In the genomic region with DNA sequence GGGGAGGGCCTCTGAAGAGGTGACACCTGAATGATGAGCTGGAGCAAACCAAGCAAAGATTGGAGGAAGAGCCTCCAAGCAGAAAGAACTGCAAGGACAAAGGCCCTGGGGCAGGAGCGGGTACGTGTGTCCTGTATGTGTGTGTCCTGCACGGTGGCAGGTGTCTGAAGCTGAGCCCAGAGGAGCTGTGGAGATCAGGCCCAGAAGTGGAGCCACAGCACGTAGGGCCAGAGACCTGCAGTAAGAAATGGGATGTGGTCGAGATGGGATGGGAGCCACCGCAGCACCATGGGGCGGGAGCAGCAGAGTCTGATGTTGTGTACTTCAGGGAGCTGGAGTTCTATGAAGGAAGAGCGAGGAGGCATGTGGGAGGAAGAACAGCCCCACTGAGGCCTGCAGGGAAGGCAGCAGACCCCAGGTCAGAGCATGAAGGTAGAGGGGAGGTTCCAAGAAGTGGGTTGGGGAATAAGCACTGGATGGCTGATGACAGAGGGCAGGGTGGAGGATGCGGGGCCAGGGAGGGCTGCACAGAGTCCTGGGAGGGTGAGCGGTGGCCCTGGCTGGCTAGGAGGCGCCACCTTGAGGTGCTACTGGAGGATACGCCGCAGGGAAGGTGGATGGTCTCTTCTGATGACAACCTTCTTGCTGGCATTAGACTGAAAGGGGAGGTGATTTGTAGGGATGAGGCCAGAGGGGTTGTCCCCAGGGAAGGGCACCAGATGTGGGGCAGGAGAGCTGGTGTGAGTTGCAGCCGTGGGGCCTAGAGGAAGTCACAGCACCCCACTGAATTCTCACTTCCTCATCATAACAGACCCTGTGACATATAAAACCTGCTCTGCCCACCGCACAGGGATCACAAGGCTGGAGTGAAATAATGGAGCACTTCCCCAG, we compare ENCODE assay signal across 8 cellular contexts. TPM values are rescaled to one million over a fixed set of nuclear protein-coding genes. Genes with fewer than 3 reads are reported as not detected.
A peak's percentile ranks its signal among the peaks of the same experiment; 100 is the strongest.
DNase-seq lines count a peak whose midpoint lies in the region; ATAC-seq and TF ChIP-seq lines count a peak whose summit lies in the region.

No MANE protein-coding gene starts in this region.

- peak; percentile 61 for ATAC-seq in HG02885 (IDR thresholded peaks at IDR 0.05; ENCODE audit: poor library complexity, unreplicated experiment)

- no peaks in the 10 kb centered on the region for H3K27me3 Mint-ChIP-seq in activated T-cell treated with anti-CD3 and anti-CD28 coated beads, Interleukin-2, amount 50 U/mL, for 24 hours

- peaks cover 24% of the 10 kb centered on the region for H3K4me1 Mint-ChIP-seq in activated T-cell treated with anti-CD3 and anti-CD28 coated beads, Interleukin-2, amount 50 U/mL, for 24 hours (ENCODE audit: low read depth)

- H3K36me3 Mint-ChIP-seq in activated T-cell treated with anti-CD3 and anti-CD28 coated beads, Interleukin-2, amount 50 U/mL, for 24 hours (ENCODE audit: low read depth): peaks cover 20% of the 10 kb centered on the region

- no peaks in the 10 kb centered on the region for H3K9me3 Mint-ChIP-seq in activated T-cell treated with anti-CD3 and anti-CD28 coated beads, Interleukin-2, amount 50 U/mL, for 24 hours

- TF ChIP-seq CTCF in AG09309 (IDR thresholded peaks at IDR 0.05; ENCODE audit: control insufficient read depth, insufficient read depth, low read depth, low read length, missing control alignments): peak; percentile 83
- peak; percentile 50 for TF ChIP-seq CTCF in GM13976 (IDR thresholded peaks at IDR 0.05; ENCODE audit: borderline replicate concordance, control extremely low read depth, extremely low read depth, insufficient read depth, missing control alignments)
- TF ChIP-seq CTCF in fibroblast of villous mesenchyme (IDR thresholded peaks at IDR 0.05; ENCODE audit: insufficient read depth, low read depth, low read length): peak; percentile 78

- in situ Hi-C loops in GM13976 (cut with MboI; ENCODE audit: low sequenced_read_pairs, unreplicated experiment): loop anchor here (5.0 kb wide), 1 partner anchor 84 kb away; a partner anchor contains a TSS

- no peak overlapping the region for H3K4me3 Mint-ChIP-seq in activated T-cell treated with anti-CD3 and anti-CD28 coated beads, Interleukin-2, amount 50 U/mL, for 24 hours

- H3K4me3 ChIP-seq in AG09309 (ENCODE audit: control insufficient read depth, low read depth, low read length): no peak overlapping the region
- H3K4me3 ChIP-seq in fibroblast of villous mesenchyme (ENCODE audit: low read depth, low read length): no peak overlapping the region

- peak overlapping the region; percentile 56 for H3K27ac Mint-ChIP-seq in activated T-cell treated with anti-CD3 and anti-CD28 coated beads, Interleukin-2, amount 50 U/mL, for 24 hours

- no peak for DNase-seq in AG09309 (ENCODE audit: low read depth)
- peak; percentile 79 for DNase-seq in GM13976 (ENCODE audit: low spot score)
- peak; percentile 95 for DNase-seq in NOMO-1 treated with DMSO at 0.1 percent for 48 hours (lab: John Stamatoyannopoulos, UW; ENCODE audit: unreplicated experiment)
- peak; percentile 72 for DNase-seq in activated T-cell treated with anti-CD3 and anti-CD28 coated beads, Interleukin-2, amount 50 U/mL, for 24 hours
- peak; percentile 56 for DNase-seq in fibroblast of villous mesenchyme (ENCODE audit: low read depth)
- peak; percentile 63 for DNase-seq in retina
- no peak for DNase-seq in T1000 (lab: John Stamatoyannopoulos, UW)

RNA-seq across cellular contexts. Expression of a gene that starts 10.6 kb away (rescaled TPM):
- total RNA-seq in fibroblast of villous mesenchyme: not detected in 2 replicates

RNA-seq across cellular contexts. Expression of a gene that starts 19.2 kb away (rescaled TPM):
- 98.4 and 135 TPM in 2 replicates for total RNA-seq in fibroblast of villous mesenchyme

RNA-seq across cellular contexts. Expression of a gene that starts 38.2 kb away (rescaled TPM):
- 44.0 and 67.6 TPM in 2 replicates for total RNA-seq in fibroblast of villous mesenchyme

Comparison
In these comparisons a context has a peak if more than half of its experiments do, and no peak if none do; other contexts are left out.
1. DNase-seq: peak in GM13976 (single experiment), NOMO-1 treated with DMSO at 0.1 percent for 48 hours (single experiment), activated T-cell treated with anti-CD3 and anti-CD28 coated beads, Interleukin-2, amount 50 U/mL, for 24 hours (single experiment), fibroblast of villous mesenchyme (single experiment) and retina (single experiment); none in AG09309 (single experiment) and T1000 (single experiment).
2. Peak in every context shown above with its lines, with median percentiles within 50 percentile points of each other: CTCF ChIP-seq.